In the genomic region with DNA sequence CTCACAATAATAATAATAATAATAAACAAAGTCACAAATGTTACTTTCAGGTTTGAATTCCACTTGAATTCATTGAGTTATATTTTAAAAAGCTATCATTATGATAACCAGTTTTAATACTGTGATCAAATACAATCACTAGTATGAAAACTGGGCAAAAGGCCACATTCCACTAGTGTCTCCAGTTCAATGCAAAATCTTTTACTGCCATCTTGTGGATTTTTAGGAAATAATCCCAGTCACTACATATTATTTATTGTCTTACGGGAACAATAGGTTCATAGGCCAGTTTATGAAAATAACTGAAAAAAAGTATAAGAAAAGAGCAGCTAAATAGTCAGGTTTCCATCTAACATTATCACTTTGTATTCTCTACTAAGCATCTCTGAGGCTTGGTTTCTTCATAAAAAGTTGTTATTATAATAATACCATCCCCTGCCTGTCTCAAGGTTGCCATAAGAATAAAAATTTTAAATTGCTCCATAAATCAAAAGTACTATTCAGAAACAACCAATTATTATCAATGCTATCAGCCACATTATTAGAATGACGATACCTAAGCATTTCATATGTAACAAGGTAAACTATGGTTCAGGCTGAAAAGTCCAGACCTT, we compare ENCODE assay signal across 8 cellular contexts.
A peak's percentile ranks its signal among the peaks of the same experiment; 100 is the strongest.
DNase-seq lines count a peak whose midpoint lies in the region; TF ChIP-seq lines count a peak whose summit lies in the region.

No MANE protein-coding gene starts in this region.

- no peaks in the 10 kb centered on the region for H3K9me3 ChIP-seq in Caco-2
- H3K9me3 ChIP-seq in H9 (ENCODE audit: control insufficient read depth, low read depth, low read length): no peaks in the 10 kb centered on the region

- H4K5ac ChIP-seq in H9 (ENCODE audit: insufficient read length, low read depth, low read length): no peak overlapping the region

- H3K36me3 Mint-ChIP-seq in Caco-2 (ENCODE audit: insufficient read depth, unreplicated experiment): no peaks in the 10 kb centered on the region
- H3K36me3 Mint-ChIP-seq in H9 (ENCODE audit: insufficient read depth in 1 of 3, low read depth in 3 of 3): no peaks in the 10 kb centered on the region
- H3K36me3 Mint-ChIP-seq in type B pancreatic cell: no peaks in the 10 kb centered on the region

- no peak overlapping the region for H3K4me2 ChIP-seq in H9 (ENCODE audit: insufficient read depth, insufficient read length, low read length)

- H3K18ac ChIP-seq in H9 (ENCODE audit: insufficient read length, low read depth, low read length): no peak overlapping the region

- H4K20me1 ChIP-seq in H9 (ENCODE audit: control insufficient read depth, insufficient read depth, insufficient read length): no peaks in the 10 kb centered on the region

- no peak overlapping the region for H3K14ac ChIP-seq in H9 (ENCODE audit: insufficient read depth, low read length)

- H3T11ph ChIP-seq in H9 (ENCODE audit: low read length): no peak overlapping the region

- no peak overlapping the region for H3K56ac ChIP-seq in H9 (ENCODE audit: insufficient read length, low read depth, low read length)

- no peak overlapping the region for H3K27ac ChIP-seq in H9 (ENCODE audit: insufficient read length, low read depth, low read length)

- no peak overlapping the region for H2AK5ac ChIP-seq in H9 (ENCODE audit: insufficient read length, low read length)

- H3K27me3 Mint-ChIP-seq in Caco-2 (ENCODE audit: insufficient read depth, unreplicated experiment) (peaks cover 5% of the 10 kb centered on the region), H9 (ENCODE audit: low read depth) (no peaks in the 10 kb centered on the region), type B pancreatic cell (peaks cover 8% of the 10 kb centered on the region)

- H3K4me3 Mint-ChIP-seq in Caco-2 (ENCODE audit: unreplicated experiment): no peak overlapping the region
- H3K4me3 Mint-ChIP-seq in H9: no peak overlapping the region
- H3K4me3 Mint-ChIP-seq in type B pancreatic cell: no peak overlapping the region

- H3K79me2 ChIP-seq in H9 (ENCODE audit: insufficient read depth, low read length): no peaks in the 10 kb centered on the region

- H2AFZ ChIP-seq in H9 (ENCODE audit: low read length): no peak overlapping the region

- H2BK20ac ChIP-seq in H9 (ENCODE audit: low read depth, low read length, poor library complexity, severe bottlenecking): no peak overlapping the region

- H3K4me1 ChIP-seq in Caco-2 (no peaks in the 10 kb centered on the region), H9 (ENCODE audit: insufficient read depth, low read length) (no peaks in the 10 kb centered on the region)

- no peaks in the 10 kb centered on the region for H3K23me2 ChIP-seq in H9 (ENCODE audit: insufficient read length, low read depth, low read length, poor library complexity, severe bottlenecking)

- H3K9me3 Mint-ChIP-seq in Caco-2 (ENCODE audit: unreplicated experiment) (no peaks in the 10 kb centered on the region), H9 (no peaks in the 10 kb centered on the region), type B pancreatic cell (no peaks in the 10 kb centered on the region)

- no peaks in the 10 kb centered on the region for H3K79me1 ChIP-seq in H9 (ENCODE audit: insufficient read depth, low read depth, low read length, poor library complexity, severe bottlenecking)

- WGBS in H9 (ENCODE audit: extremely low coverage, insufficient read length, low lambda C conversion rate): no CpG with 5 or more reads among the region's 2 CpGs

- H4K91ac ChIP-seq in H9 (ENCODE audit: insufficient read length, low read depth, low read length): no peak overlapping the region

- no peak overlapping the region for H3K23ac ChIP-seq in H9 (ENCODE audit: insufficient read length, low read depth, low read length)

- intact Hi-C loops in Caco-2 (cut with micrococcal nuclease; ENCODE audit: unreplicated experiment): loop anchor here (1.0 to 5.0 kb wide), 8 partner anchors 378 to 1102 kb away; no protein-coding TSS in a partner anchor

- BruUV-seq in Caco-2 (replicated peaks; lab: Mats Ljungman, UMichigan): no TSS peak

- H2BK12ac ChIP-seq in H9 (ENCODE audit: insufficient read length, low read depth, low read length): no peak overlapping the region

- H3K27me3 ChIP-seq in Caco-2 (replicated peaks; ENCODE audit: control insufficient read depth, insufficient read depth, low read length) (no peaks in the 10 kb centered on the region), H9 (ENCODE audit: insufficient read depth, low read length) (no peaks in the 10 kb centered on the region)

- H3K4me1 Mint-ChIP-seq in Caco-2 (ENCODE audit: low read depth, unreplicated experiment) (no peaks in the 10 kb centered on the region), H9 (no peaks in the 10 kb centered on the region), type B pancreatic cell (ENCODE audit: unreplicated experiment) (no peaks in the 10 kb centered on the region)

- TF ChIP-seq CTCF in Caco-2 (IDR thresholded peaks at IDR 0.05; ENCODE audit: insufficient read depth in 1 of 2, low read depth in 1 of 2, low read length in 1 of 2, severe bottlenecking in 1 of 2, unreplicated experiment in 1 of 2) (peak; percentile 67 to 80), H9 (conservative IDR thresholded peaks at IDR 0.05) (peak; percentile 72), type B pancreatic cell (conservative IDR thresholded peaks at IDR 0.05) (peak; percentile 84)

- H3K4me3 ChIP-seq in Caco-2 (ENCODE audit: low read depth, low read length): no peak overlapping the region

- CTCF ChIA-PET in Caco-2 (lab: Charles Lee): interaction anchor here (0.7 to 6.8 kb wide), 2 partner anchors 527 to 534 kb away, joined by 3 to 43 read pairs; no protein-coding TSS in a partner anchor

- no peak overlapping the region for H2BK15ac ChIP-seq in H9 (ENCODE audit: low read depth, low read length)

- no peak overlapping the region for H2BK120ac ChIP-seq in H9 (ENCODE audit: low read depth, low read length, poor library complexity, severe bottlenecking)

- H2BK5ac ChIP-seq in H9 (ENCODE audit: insufficient read length, low read length): no peak overlapping the region

- no peaks in the 10 kb centered on the region for H3K36me3 ChIP-seq in Caco-2 (ENCODE audit: control insufficient read depth, insufficient read depth, low read length)

- H3K27ac Mint-ChIP-seq in Caco-2 (ENCODE audit: unreplicated experiment) (no peak overlapping the region), H9 (no peak overlapping the region), type B pancreatic cell (no peak overlapping the region)

- H3K4ac ChIP-seq in H9 (ENCODE audit: low read depth, low read length): no peak overlapping the region

- POLR2A ChIA-PET in Caco-2 (lab: Charles Lee): no interaction called here

- peak in 1 of 2 experiments; percentile 53 for DNase-seq in Caco-2
- DNase-seq in H9: no peak
- peak; percentile 61 for DNase-seq in NCI-H2196 (lab: John Stamatoyannopoulos, UW; ENCODE audit: unreplicated experiment)
- DNase-seq in astrocyte of the hippocampus (ENCODE audit: low read depth, low spot score): peak; percentile 77
- DNase-seq in iris pigment epithelial cell (ENCODE audit: low read depth): peak; percentile 74
- DNase-seq in type B pancreatic cell (ENCODE audit: extremely low spot score, unreplicated experiment): no peak
- DNase-seq in islet precursor cell: no peak
- no peak for DNase-seq in activated naive CD4-positive, alpha-beta T cell (lab: John Stamatoyannopoulos, UW)

- H3K9ac ChIP-seq in H9 (ENCODE audit: extremely low read depth, insufficient read length, low read length): no peak overlapping the region

- H4K8ac ChIP-seq in H9 (replicated peaks; ENCODE audit: insufficient read length, low read depth, low read length): no peak overlapping the region

Comparison
In these comparisons a context has a peak if more than half of its experiments do, and no peak if none do; other contexts are left out.
1. DNase-seq: peak in NCI-H2196 (single experiment), astrocyte of the hippocampus (single experiment) and iris pigment epithelial cell (single experiment); none in H9 (single experiment), type B pancreatic cell (single experiment), islet precursor cell (single experiment) and activated naive CD4-positive, alpha-beta T cell (0 of 4).
2. Peak in every context shown above with its lines, with median percentiles within 50 percentile points of each other: CTCF ChIP-seq.